2 cellular contexts compared by ENCODE assay signal in the genomic region with DNA sequence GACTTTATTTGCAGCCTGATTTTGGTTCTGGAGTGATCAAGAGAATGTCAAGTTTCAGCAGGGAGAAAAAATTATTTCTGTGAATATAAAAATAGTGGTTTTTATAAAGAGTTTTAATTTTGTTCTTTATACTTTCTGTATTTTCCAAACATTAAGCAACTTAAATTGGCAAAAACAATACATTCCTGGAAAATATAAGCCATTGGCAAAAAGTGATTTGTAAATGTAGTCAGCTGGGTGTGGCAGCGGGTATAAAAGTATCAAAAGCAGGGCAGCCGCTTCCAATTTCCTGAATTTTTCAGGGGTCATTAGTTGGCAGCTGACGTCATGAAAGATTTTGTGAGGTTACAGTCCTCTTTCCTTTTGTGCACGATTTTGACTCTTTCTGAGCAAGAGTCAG.
TF ChIP-seq lines count a peak whose summit lies in the region.

A gene with protein sequence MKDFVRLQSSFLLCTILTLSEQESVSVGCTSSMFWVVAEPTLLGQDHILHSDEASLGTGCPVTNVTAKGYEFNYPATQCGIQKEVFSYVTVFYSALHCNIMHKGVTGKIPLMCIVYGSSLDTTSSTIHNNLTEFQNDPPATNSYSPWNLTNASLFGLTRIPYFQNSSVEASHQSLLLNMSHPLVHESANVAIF (plus strand): TSS at position 301 of the 400 bp plus-strand sequence. CDS start 27 bp downstream, at position 328.

TF ChIP-seq in HepG2, 621 proteins besides CTCF, POLR2A, EP300 and RAD21:
- TF ChIP-seq NCOA1 (CRISPR knock-in tag; IDR thresholded peaks at IDR 0.05) = no peak
- TF ChIP-seq, protein P1, sequence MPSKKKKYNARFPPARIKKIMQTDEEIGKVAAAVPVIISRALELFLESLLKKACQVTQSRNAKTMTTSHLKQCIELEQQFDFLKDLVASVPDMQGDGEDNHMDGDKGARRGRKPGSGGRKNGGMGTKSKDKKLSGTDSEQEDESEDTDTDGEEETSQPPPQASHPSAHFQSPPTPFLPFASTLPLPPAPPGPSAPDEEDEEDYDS (CRISPR knock-in tag; IDR thresholded peaks at IDR 0.05) = no peak
- no peak for TF ChIP-seq ZNF329 (CRISPR knock-in tag; IDR thresholded peaks at IDR 0.05; ENCODE audit: low read depth)
- TF ChIP-seq ZSCAN22 (CRISPR knock-in tag; IDR thresholded peaks at IDR 0.05) = no peak
- TF ChIP-seq CREB1 (IDR thresholded peaks at IDR 0.05) = peak; percentile 86
- TF ChIP-seq CREB1 (CRISPR knock-in tag; IDR thresholded peaks at IDR 0.05) = no peak
- TF ChIP-seq, protein P2, sequence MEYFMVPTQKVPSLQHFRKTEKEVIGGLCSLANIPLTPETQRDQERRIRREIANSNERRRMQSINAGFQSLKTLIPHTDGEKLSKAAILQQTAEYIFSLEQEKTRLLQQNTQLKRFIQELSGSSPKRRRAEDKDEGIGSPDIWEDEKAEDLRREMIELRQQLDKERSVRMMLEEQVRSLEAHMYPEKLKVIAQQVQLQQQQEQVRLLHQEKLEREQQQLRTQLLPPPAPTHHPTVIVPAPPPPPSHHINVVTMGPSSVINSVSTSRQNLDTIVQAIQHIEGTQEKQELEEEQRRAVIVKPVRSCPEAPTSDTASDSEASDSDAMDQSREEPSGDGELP (IDR thresholded peaks at IDR 0.05; ENCODE audit: borderline replicate concordance, low read depth) = no peak
- 0 out of 2 replicates have a peak, but pooled peaks have one; percentile 26 for TF ChIP-seq ATF7 (IDR thresholded peaks at IDR 0.05)
- no peak for TF ChIP-seq ATF7 (CRISPR knock-in tag; IDR thresholded peaks at IDR 0.05)
- TF ChIP-seq, protein P3, sequence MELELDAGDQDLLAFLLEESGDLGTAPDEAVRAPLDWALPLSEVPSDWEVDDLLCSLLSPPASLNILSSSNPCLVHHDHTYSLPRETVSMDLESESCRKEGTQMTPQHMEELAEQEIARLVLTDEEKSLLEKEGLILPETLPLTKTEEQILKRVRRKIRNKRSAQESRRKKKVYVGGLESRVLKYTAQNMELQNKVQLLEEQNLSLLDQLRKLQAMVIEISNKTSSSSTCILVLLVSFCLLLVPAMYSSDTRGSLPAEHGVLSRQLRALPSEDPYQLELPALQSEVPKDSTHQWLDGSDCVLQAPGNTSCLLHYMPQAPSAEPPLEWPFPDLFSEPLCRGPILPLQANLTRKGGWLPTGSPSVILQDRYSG (CRISPR knock-in tag; IDR thresholded peaks at IDR 0.05) = no peak

TF ChIP-seq in WTC11, 78 proteins besides CTCF, POLR2A, EP300 and RAD21:
- TF ChIP-seq TP53 (CRISPR knock-in tag; IDR thresholded peaks at IDR 0.05) = no peak
